Comparison of ENCODE assay signal across 1 cellular context in the genomic region with DNA sequence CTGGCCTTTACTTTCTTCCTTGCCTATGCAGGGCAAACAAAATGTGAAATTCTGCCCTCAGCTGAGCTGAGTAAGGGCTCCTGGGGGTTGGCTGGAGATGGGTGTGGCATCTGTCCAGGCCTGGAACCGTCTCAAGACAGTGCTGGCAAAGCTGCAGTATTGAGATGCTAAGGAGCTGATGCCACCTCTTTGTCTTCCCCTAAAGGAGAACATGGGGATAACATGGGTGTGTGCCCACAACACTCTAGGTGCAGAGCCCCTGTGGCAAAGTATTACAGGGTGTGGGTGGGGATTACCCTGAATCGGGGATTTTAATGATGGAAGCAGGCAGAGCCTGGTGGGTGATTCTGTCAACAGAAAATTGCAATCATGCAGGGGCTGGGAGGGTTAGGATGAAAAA.
TF ChIP-seq lines count a peak whose summit lies in the region.

No MANE protein-coding gene starts in this region.

TF ChIP-seq in SK-N-SH, 30 proteins besides CTCF, POLR2A, EP300 and RAD21 (continued from another document):
- TF ChIP-seq, protein P1, sequence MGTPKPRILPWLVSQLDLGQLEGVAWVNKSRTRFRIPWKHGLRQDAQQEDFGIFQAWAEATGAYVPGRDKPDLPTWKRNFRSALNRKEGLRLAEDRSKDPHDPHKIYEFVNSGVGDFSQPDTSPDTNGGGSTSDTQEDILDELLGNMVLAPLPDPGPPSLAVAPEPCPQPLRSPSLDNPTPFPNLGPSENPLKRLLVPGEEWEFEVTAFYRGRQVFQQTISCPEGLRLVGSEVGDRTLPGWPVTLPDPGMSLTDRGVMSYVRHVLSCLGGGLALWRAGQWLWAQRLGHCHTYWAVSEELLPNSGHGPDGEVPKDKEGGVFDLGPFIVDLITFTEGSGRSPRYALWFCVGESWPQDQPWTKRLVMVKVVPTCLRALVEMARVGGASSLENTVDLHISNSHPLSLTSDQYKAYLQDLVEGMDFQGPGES (IDR thresholded peaks at IDR 0.05; ENCODE audit: low read depth, low read length), result no peak
- no peak for TF ChIP-seq NRF1 (IDR thresholded peaks at IDR 0.05; ENCODE audit: low read depth, low read length)
